In genomic region chr11:80621871-80622270, GRCh38 we compare ENCODE assay signal across 19 cellular contexts.
DNase-seq lines count a peak whose midpoint lies in the region; ATAC-seq, FAIRE-seq and TF ChIP-seq lines count a peak whose summit lies in the region.
"Had no signal": no experiment of that assay in that cellular context is flagged by ENCODE, and none has a peak within 500 bp of the region (broad histone marks: within the 10 kb centered on the region; RNA-seq: fewer than 3 reads in every experiment).

No MANE protein-coding gene starts in this region.

- no peak overlapping the region for H3K27ac ChIP-seq in breast epithelium
- no peak overlapping the region for H3K27ac ChIP-seq in endothelial cell of umbilical vein (ENCODE audit: insufficient read depth, low read depth, low read length)
- H3K27ac ChIP-seq: BLaER1 treated with 17β-estradiol and CSF1 and Interleukin-3, amounts not matched to agents 10 nM and 100 nM; HL-60 had no signal

- H3K4me1 Mint-ChIP-seq in MCF 10A (ENCODE audit: insufficient read depth, unreplicated experiment), result no peaks in the 10 kb centered on the region

- H3K4me2 ChIP-seq in endothelial cell of umbilical vein (ENCODE audit: insufficient read depth, low read length), result no peak overlapping the region
- H3K4me2 ChIP-seq: BLaER1 treated with 17β-estradiol and CSF1 and Interleukin-3, amounts not matched to agents 10 nM and 100 nM had no signal

- H3K9me3 ChIP-seq in breast epithelium (no peaks in the 10 kb centered on the region), endothelial cell of umbilical vein (replicated peaks; ENCODE audit: control insufficient read depth, insufficient read depth, low read length) (no peaks in the 10 kb centered on the region)
- H3K9me3 ChIP-seq: BLaER1 treated with 17β-estradiol and CSF1 and Interleukin-3, amounts not matched to agents 10 nM and 100 nM had no signal

- intact Hi-C loops in MCF 10A (cut with micrococcal nuclease) (no loop called here), breast epithelium (cut with DNase I; ENCODE audit: low total_unique reads) (no loop called here), endothelial cell of umbilical vein (cut with micrococcal nuclease) (no loop called here)

- H3K27me3 ChIP-seq in breast epithelium (no peaks in the 10 kb centered on the region), endothelial cell of umbilical vein (ENCODE audit: control insufficient read depth in 2 of 2, insufficient read depth in 2 of 2, low read length in 2 of 2) (no peaks in the 10 kb centered on the region)
- H3K27me3 ChIP-seq: BLaER1 treated with 17β-estradiol and CSF1 and Interleukin-3, amounts not matched to agents 10 nM and 100 nM had no signal

- H3K9ac ChIP-seq in endothelial cell of umbilical vein (replicated peaks; ENCODE audit: extremely low read depth, insufficient read depth, low read length), result no peak overlapping the region
- H3K9ac ChIP-seq: BLaER1 treated with 17β-estradiol and CSF1 and Interleukin-3, amounts not matched to agents 10 nM and 100 nM had no signal

- TF ChIP-seq CTCF in MCF 10A (IDR thresholded peaks at IDR 0.05; ENCODE audit: unreplicated experiment) (no peak), breast epithelium (IDR thresholded peaks at IDR 0.05) (no peak), endothelial cell of umbilical vein (IDR thresholded peaks at IDR 0.05; ENCODE audit: extremely low read depth in 1 of 2, insufficient read depth in 1 of 2, low read depth in 1 of 2, low read length in 2 of 2) (no peak)

- no peak for DNase-seq in MCF 10A (ENCODE audit: unreplicated experiment)
- DNase-seq in breast epithelium (ENCODE audit: low spot score in 2 of 2), result no peak
- no peak for DNase-seq in endothelial cell of umbilical vein (ENCODE audit: low read depth, low spot score)
- DNase-seq in kidney tubule cell (ENCODE audit: low spot score), result peak; percentile 68
- peak; percentile 23 for DNase-seq in renal cortical epithelial cell (ENCODE audit: low read depth)
- DNase-seq: 8988T; ACHN; Calu3; CD4-positive, alpha-beta T cell; DND-41; GDM1 had no signal

- CTCF ChIA-PET in MCF 10A (lab: Yijun Ruan, JAX) (no interaction called here), endothelial cell of umbilical vein (lab: Charles Lee) (no interaction called here)

- BruUV-seq in MCF 10A (replicated peaks; lab: Mats Ljungman, UMichigan), result no TSS peak
- no TSS peak for BruUV-seq in endothelial cell of umbilical vein (replicated peaks; lab: Mats Ljungman, UMichigan)

- H3K9me1 ChIP-seq in endothelial cell of umbilical vein (replicated peaks; ENCODE audit: control insufficient read depth, extremely low read depth, insufficient read depth, low read length), result no peaks in the 10 kb centered on the region

- H3K9me3 Mint-ChIP-seq in MCF 10A (ENCODE audit: unreplicated experiment), result no peaks in the 10 kb centered on the region
- H3K9me3 Mint-ChIP-seq: CD4-positive, alpha-beta T cell had no signal

- POLR2A ChIA-PET in MCF 10A (lab: Yijun Ruan, JAX), result no interaction called here
- POLR2A ChIA-PET in endothelial cell of umbilical vein (lab: Charles Lee), result no interaction called here

- no peak overlapping the region for H2AFZ ChIP-seq in endothelial cell of umbilical vein (ENCODE audit: low read depth, low read length)

- H3K36me3 Mint-ChIP-seq in MCF 10A (ENCODE audit: insufficient read depth, unreplicated experiment), result no peaks in the 10 kb centered on the region

- no peak for FAIRE-seq in endothelial cell of umbilical vein (lab: Jason Lieb, UNC)
- FAIRE-seq: GM12892, GM19239 had no signal

- H3K4me3 ChIP-seq in breast epithelium (no peak overlapping the region), endothelial cell of umbilical vein (replicated peaks in 1 of 3; ENCODE audit: insufficient read depth in 1 of 3, low read depth in 1 of 3, low read length in 3 of 3) (no peak overlapping the region)
- H3K4me3 ChIP-seq: BLaER1 treated with 17β-estradiol and CSF1 and Interleukin-3, amounts not matched to agents 10 nM and 100 nM had no signal

- peak overlapping the region; percentile 36 for H3K27ac Mint-ChIP-seq in MCF 10A (ENCODE audit: low read depth, unreplicated experiment)
- H3K27ac Mint-ChIP-seq: CD4-positive, alpha-beta T cell had no signal

- H4K20me1 ChIP-seq in endothelial cell of umbilical vein (replicated peaks; ENCODE audit: control insufficient read depth, extremely low read depth, insufficient read depth, low read length), result no peaks in the 10 kb centered on the region
- H4K20me1 ChIP-seq: BLaER1 treated with 17β-estradiol and CSF1 and Interleukin-3, amounts not matched to agents 10 nM and 100 nM had no signal

- TF ChIP-seq POLR2A in breast epithelium (IDR thresholded peaks at IDR 0.05) (no peak), endothelial cell of umbilical vein (IDR thresholded peaks at IDR 0.05; ENCODE audit: low read depth, low read length) (no peak), GM18505 (IDR thresholded peaks at IDR 0.05; ENCODE audit: borderline replicate concordance, extremely low read depth, insufficient read depth, insufficient read length) (no peak)

- no peaks in the 10 kb centered on the region for H3K79me2 ChIP-seq in endothelial cell of umbilical vein (ENCODE audit: control insufficient read depth, insufficient read depth, low read length)

- H3K36me3 ChIP-seq in breast epithelium (no peaks in the 10 kb centered on the region), endothelial cell of umbilical vein (ENCODE audit: control insufficient read depth in 2 of 2, extremely low read depth in 1 of 2, insufficient read depth in 2 of 2, low read length in 2 of 2) (no peaks in the 10 kb centered on the region)
- H3K36me3 ChIP-seq: BLaER1 treated with 17β-estradiol and CSF1 and Interleukin-3, amounts not matched to agents 10 nM and 100 nM had no signal

- no peaks in the 10 kb centered on the region for H3K27me3 Mint-ChIP-seq in MCF 10A (ENCODE audit: insufficient read depth, unreplicated experiment)
- H3K27me3 Mint-ChIP-seq: CD4-positive, alpha-beta T cell had no signal

- H3K4me3 Mint-ChIP-seq in MCF 10A (ENCODE audit: unreplicated experiment), result no peak overlapping the region
- H3K4me3 Mint-ChIP-seq: CD4-positive, alpha-beta T cell had no signal

- ATAC-seq in GM18505 (IDR thresholded peaks at IDR 0.05; ENCODE audit: unreplicated experiment) (no peak), GM19455 (IDR thresholded peaks at IDR 0.05; ENCODE audit: unreplicated experiment) (no peak), GM21381 (IDR thresholded peaks at IDR 0.05; ENCODE audit: unreplicated experiment) (no peak)
- ATAC-seq: HCT116 had no signal

- no peaks in the 10 kb centered on the region for H3K4me1 ChIP-seq in breast epithelium
- H3K4me1 ChIP-seq in endothelial cell of umbilical vein (ENCODE audit: control insufficient read depth, extremely low read depth, insufficient read depth, low read length), result no peaks in the 10 kb centered on the region
- H3K4me1 ChIP-seq: BLaER1 treated with 17β-estradiol and CSF1 and Interleukin-3, amounts not matched to agents 10 nM and 100 nM had no signal

- dilution Hi-C loops in endothelial cell of umbilical vein (cut with MboI; ENCODE audit: extremely low pct_ligation_motif_present, low sequenced_read_pairs), result no loop called here

TF ChIP-seq in endothelial cell of umbilical vein, 7 proteins besides CTCF, POLR2A, EP300 and RAD21:
- TF ChIP-seq FOS (IDR thresholded peaks at IDR 0.05; ENCODE audit: borderline replicate concordance, insufficient read depth, low read length), result no peak
- TF ChIP-seq GATA2 (IDR thresholded peaks at IDR 0.05; ENCODE audit: insufficient read depth, insufficient read length, low read depth, low read length), result peak; percentile 31
TF ChIP-seq in endothelial cell of umbilical vein: peak in this region for 1.

Comparison
In these comparisons a context has a peak if more than half of its experiments do, and no peak if none do; other contexts are left out.
1. DNase-seq: peak in kidney tubule cell (single experiment) and renal cortical epithelial cell (single experiment); none in MCF 10A (single experiment), breast epithelium (0 of 2) and endothelial cell of umbilical vein (single experiment).